1 cellular context compared by ENCODE assay signal in the genomic region with DNA sequence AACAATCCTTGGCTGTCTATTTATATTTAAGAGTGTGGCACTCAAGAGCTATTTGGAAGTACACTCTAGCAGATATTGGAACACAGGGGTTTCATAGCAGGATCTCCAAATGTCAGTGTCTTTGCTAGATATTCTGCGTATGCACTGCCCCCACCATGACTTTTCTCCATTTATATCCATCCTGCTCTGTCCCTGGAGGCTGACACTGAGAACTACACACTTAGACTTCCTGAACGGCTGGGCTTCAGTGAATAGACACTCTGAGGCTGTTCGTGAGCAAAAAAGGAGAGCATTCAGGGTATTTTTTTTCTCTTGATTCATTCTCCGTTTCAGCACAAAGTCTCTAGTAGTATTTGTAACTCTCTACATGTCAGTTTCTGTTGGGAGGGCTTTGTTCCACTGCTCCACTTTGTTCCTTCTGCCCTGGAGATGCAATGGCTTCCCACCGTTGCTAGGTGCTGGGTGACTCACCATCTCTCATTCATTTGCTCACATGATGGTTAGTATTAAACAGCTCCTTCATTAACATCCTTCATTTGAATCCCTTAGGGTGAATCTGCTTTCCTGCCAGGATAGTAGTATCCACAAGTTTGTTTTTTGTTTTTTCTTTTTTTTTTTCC.
TF ChIP-seq lines count a peak whose summit lies in the region.

No MANE protein-coding gene starts in this region.

TF ChIP-seq in HepG2, 621 proteins besides CTCF, POLR2A, EP300 and RAD21 (continued from another document):
- no peak for TF ChIP-seq ARID3A (IDR thresholded peaks at IDR 0.05; ENCODE audit: low read depth, low read length)
- no peak for TF ChIP-seq MBD4 (IDR thresholded peaks at IDR 0.05; ENCODE audit: borderline replicate concordance, low read length)
- TF ChIP-seq ETV6 (CRISPR knock-in tag; conservative IDR thresholded peaks at IDR 0.05) = no peak
- no peak for TF ChIP-seq HNRNPLL (IDR thresholded peaks at IDR 0.05; ENCODE audit: low read depth, low read length, poor library complexity, severe bottlenecking)
- TF ChIP-seq ATF7-NPFF (CRISPR knock-in tag; IDR thresholded peaks at IDR 0.05; ENCODE audit: low read depth) = no peak
- TF ChIP-seq CREM (IDR thresholded peaks at IDR 0.05) = no peak
- no peak for TF ChIP-seq CREM (CRISPR knock-in tag; IDR thresholded peaks at IDR 0.05)
- TF ChIP-seq U2AF2 (IDR thresholded peaks at IDR 0.05; ENCODE audit: low read depth, low read length) = no peak
